23 cellular contexts compared by ENCODE assay signal in genomic region chr10:75653761-75654160, GRCh38.
"Had no signal": no experiment of that assay in that cellular context is flagged by ENCODE, and none has a peak within 500 bp of the region (broad histone marks: within the 10 kb centered on the region; RNA-seq: fewer than 3 reads in every experiment).

No MANE protein-coding gene starts in this region.

- H3K9me3 ChIP-seq: breast epithelium, gastrocnemius medialis, ovary, thyroid gland, upper lobe of right lung had no signal

- H3K36me3 ChIP-seq: breast epithelium, gastrocnemius medialis, ovary, thyroid gland, upper lobe of right lung had no signal

- H3K4me3 ChIP-seq: breast epithelium, gastrocnemius medialis, ovary, thyroid gland, upper lobe of right lung had no signal

- DNase-seq: activated CD4-positive, alpha-beta memory T cell treated with anti-CD3 and anti-CD28 coated beads for 36 hours; activated CD4-positive, alpha-beta T cell treated with anti-CD3 and anti-CD28 coated beads, Interleukin-2, amount 10 ng/mL, durations not matched to agents 24 days and 14 days; activated CD4-positive, CD25-positive, alpha-beta regulatory T cell treated with anti-CD3 and anti-CD28 coated beads, Interleukin-2, amount 50 U/mL, for 72 hours; activated CD8-positive, alpha-beta memory T cell treated with anti-CD3 and anti-CD28 coated beads, Interleukin-2, amount 50 U/mL, for 4 hours; activated effector memory CD4-positive, alpha-beta T cell treated with anti-CD3 and anti-CD28 coated beads, Interleukin-2, amount 50 U/mL, for 16 hours; activated naive CD4-positive, alpha-beta T cell treated with anti-CD3 and anti-CD28 coated beads for 36 hours; activated naive CD8-positive, alpha-beta T cell treated with anti-CD3 and anti-CD28 coated beads for 36 hours; activated T-cell treated with anti-CD3 and anti-CD28 coated beads, Interleukin-2, amount 50 U/mL, for 1 hour; effector CD8-positive, alpha-beta T cell; gastrocnemius medialis; head of caudate nucleus; hippocampal formation; left colon; naive B cell; ovary; small intestine; stimulated activated CD4-positive, alpha-beta T cell treated with anti-CD3 and anti-CD28 coated beads, Interleukin-4, amount 100 ng/mL, for 24 hours; substantia nigra; T-helper 17 cell; thyroid gland; upper lobe of right lung had no signal

- ATAC-seq: gastrocnemius medialis; left colon; stimulated activated effector memory CD8-positive, alpha-beta T cell treated with anti-CD3 and anti-CD28 coated beads, Interleukin-12 subunit alpha, Interleukin-12 subunit beta, amount 100 ng/mL, for 72 hours; T-helper 17 cell; upper lobe of right lung had no signal

- H3K4me1 ChIP-seq: breast epithelium had no signal

- H3K27ac ChIP-seq: gastrocnemius medialis, upper lobe of right lung had no signal

- H3K27me3 ChIP-seq: breast epithelium, gastrocnemius medialis, ovary, thyroid gland, upper lobe of right lung had no signal
